Comparison of ENCODE assay signal across 8 cellular contexts in the genomic region with DNA sequence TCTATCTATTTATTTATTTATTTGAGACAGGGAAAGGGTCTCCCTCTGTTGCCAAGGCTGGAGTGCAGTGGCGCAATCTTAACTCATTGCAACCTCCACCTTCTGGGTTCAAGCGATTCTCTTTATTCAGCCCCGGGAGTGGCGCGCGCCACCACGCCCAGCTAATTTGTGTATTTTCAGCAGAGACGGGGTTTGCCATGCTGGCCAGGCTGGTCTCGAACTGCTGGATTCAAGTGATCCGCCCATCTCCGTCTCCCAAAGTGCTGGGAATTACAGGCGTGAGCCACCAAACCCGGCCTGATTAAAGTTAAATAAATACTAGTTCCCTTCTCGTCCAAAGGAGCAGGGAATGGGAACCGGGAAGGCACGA. TPM values are rescaled to one million over a fixed set of nuclear protein-coding genes. Genes with fewer than 3 reads are reported as not detected.
DNase-seq lines count a peak whose midpoint lies in the region; ATAC-seq and TF ChIP-seq lines count a peak whose summit lies in the region.

No MANE protein-coding gene starts in this region.

- intact Hi-C loops in dendritic cell treated with granulocyte-macrophage colony-stimulating factor and Interleukin-4, amounts not matched to agents 40 ng/mL and 50 ng/mL, for 4 days (cut with micrococcal nuclease): loop anchor here (2.0 kb wide), 2 partner anchors 35 to 103 kb away; a partner anchor contains a TSS
- intact Hi-C loops in natural killer cell (cut with micrococcal nuclease): loop anchor here (1.0 to 5.0 kb wide), 4 partner anchors 122 to 502 kb away; a partner anchor contains a TSS

- H3K27ac Mint-ChIP-seq in dendritic cell treated with granulocyte-macrophage colony-stimulating factor and Interleukin-4, amounts not matched to agents 40 ng/mL and 50 ng/mL, for 4 days: peak overlapping the region; percentile 96
- H3K27ac Mint-ChIP-seq in natural killer cell: peak overlapping the region; percentile 98

- peaks cover 65% of the 10 kb centered on the region for H3K4me1 Mint-ChIP-seq in dendritic cell treated with granulocyte-macrophage colony-stimulating factor and Interleukin-4, amounts not matched to agents 40 ng/mL and 50 ng/mL, for 4 days (ENCODE audit: low read depth)
- peaks cover 39 to 56% of the 10 kb centered on the region in 2 donors for H3K4me1 Mint-ChIP-seq in natural killer cell

- ATAC-seq in natural killer cell (no peak), GM19351 (IDR thresholded peaks at IDR 0.05; ENCODE audit: unreplicated experiment) (no peak), HG03460 (IDR thresholded peaks at IDR 0.05; ENCODE audit: unreplicated experiment) (no peak), HG03521 (IDR thresholded peaks at IDR 0.05; ENCODE audit: unreplicated experiment) (no peak)

- H3K9me3 ChIP-seq in BE2C (no peaks in the 10 kb centered on the region), MG63 (no peaks in the 10 kb centered on the region)

- H3K27me3 ChIP-seq in BE2C (peaks cover 28% of the 10 kb centered on the region), MG63 (no peaks in the 10 kb centered on the region)

- no peaks in the 10 kb centered on the region for H3K36me3 ChIP-seq in BE2C
- H3K36me3 ChIP-seq in MG63: peaks cover 3% of the 10 kb centered on the region

- H3K4me3 ChIP-seq in BE2C (ENCODE audit: low read depth, low read length): peak overlapping the region; percentile 92
- peak overlapping the region; percentile 97 for H3K4me3 ChIP-seq in MG63

- H3K27me3 Mint-ChIP-seq in dendritic cell treated with granulocyte-macrophage colony-stimulating factor and Interleukin-4, amounts not matched to agents 40 ng/mL and 50 ng/mL, for 4 days: no peaks in the 10 kb centered on the region
- no peaks in the 10 kb centered on the region for H3K27me3 Mint-ChIP-seq in natural killer cell (ENCODE audit: low read depth in 2 of 2)

- peaks cover 36% of the 10 kb centered on the region for H3K36me3 Mint-ChIP-seq in dendritic cell treated with granulocyte-macrophage colony-stimulating factor and Interleukin-4, amounts not matched to agents 40 ng/mL and 50 ng/mL, for 4 days (ENCODE audit: low read depth)
- H3K36me3 Mint-ChIP-seq in natural killer cell: no peaks in the 10 kb centered on the region

- TF ChIP-seq CTCF in BE2C (IDR thresholded peaks at IDR 0.05; ENCODE audit: low read depth, low read length) (no peak), natural killer cell (IDR thresholded peaks at IDR 0.05) (no peak)

- DNase-seq in BE2C: no peak
- DNase-seq in MG63: no peak
- DNase-seq in natural killer cell: no peak
- no peak for DNase-seq in amniotic stem cell (lab: John Stamatoyannopoulos, UW)

- H3K4me1 ChIP-seq in BE2C: peaks cover 15% of the 10 kb centered on the region

- peak overlapping the region; percentile 58 for H3K4me3 Mint-ChIP-seq in dendritic cell treated with granulocyte-macrophage colony-stimulating factor and Interleukin-4, amounts not matched to agents 40 ng/mL and 50 ng/mL, for 4 days
- H3K4me3 Mint-ChIP-seq in natural killer cell: peak overlapping the region; percentile 85

- no peaks in the 10 kb centered on the region for H3K9me3 Mint-ChIP-seq in dendritic cell treated with granulocyte-macrophage colony-stimulating factor and Interleukin-4, amounts not matched to agents 40 ng/mL and 50 ng/mL, for 4 days
- no peaks in the 10 kb centered on the region for H3K9me3 Mint-ChIP-seq in natural killer cell

RNA-seq across cellular contexts. Expression of a gene that starts 4.2 kb away (rescaled TPM):
- 110 TPM for polyA plus RNA-seq in BE2C (2012; ENCODE audit: insufficient read depth, insufficient read length, low read depth)
- total RNA-seq in MG63 (2014; rRNA removed; shearing (Covaris generic); ENCODE audit: low replicate concordance): 82.9 and 84.6 TPM in 2 replicates
- 100 to 1,000 TPM; 223 to 273 (median 228) TPM for total RNA-seq in natural killer cell

RNA-seq across cellular contexts. Expression of a gene that starts 13.4 kb away (rescaled TPM):
- polyA plus RNA-seq in BE2C (2012; ENCODE audit: insufficient read depth, insufficient read length, low read depth): 1.4 TPM
- 0.03 TPM in 1 of 2 replicates, not detected in the other for total RNA-seq in MG63 (2014; rRNA removed; shearing (Covaris generic); ENCODE audit: low replicate concordance)
- 10 to 100 TPM; 17.9 to 53.5 (median 35.5) TPM for total RNA-seq in natural killer cell

RNA-seq across cellular contexts. Expression of a gene that starts 23.5 kb away (rescaled TPM):
- 0.11 TPM for polyA plus RNA-seq in BE2C (2012; ENCODE audit: insufficient read depth, insufficient read length, low read depth)
- total RNA-seq in MG63 (2014; rRNA removed; shearing (Covaris generic); ENCODE audit: low replicate concordance): not detected in 2 replicates
- total RNA-seq in natural killer cell: 1 to 10 TPM; 1.5 to 1.8 (median 1.6) TPM

RNA-seq across cellular contexts. Expression of a gene that starts 38.8 kb away (rescaled TPM):
- polyA plus RNA-seq in BE2C (2012; ENCODE audit: insufficient read depth, insufficient read length, low read depth): not detected
- not detected in 2 replicates for total RNA-seq in MG63 (2014; rRNA removed; shearing (Covaris generic); ENCODE audit: low replicate concordance)
- total RNA-seq in natural killer cell: under 1 TPM in 1 of 3 donors, not detected in 2; 0.26 TPM

Comparison
In these comparisons a context has a peak if more than half of its experiments do, and no peak if none do; other contexts are left out.
1. RNA of a gene that starts 13.4 kb away (total RNA-seq): 17.9 to 53.5 TPM in natural killer cell; 0.03 TPM in MG63; every median in the first group is over 10 times any median in the second.